24 cellular contexts compared by ENCODE assay signal in the genomic region with DNA sequence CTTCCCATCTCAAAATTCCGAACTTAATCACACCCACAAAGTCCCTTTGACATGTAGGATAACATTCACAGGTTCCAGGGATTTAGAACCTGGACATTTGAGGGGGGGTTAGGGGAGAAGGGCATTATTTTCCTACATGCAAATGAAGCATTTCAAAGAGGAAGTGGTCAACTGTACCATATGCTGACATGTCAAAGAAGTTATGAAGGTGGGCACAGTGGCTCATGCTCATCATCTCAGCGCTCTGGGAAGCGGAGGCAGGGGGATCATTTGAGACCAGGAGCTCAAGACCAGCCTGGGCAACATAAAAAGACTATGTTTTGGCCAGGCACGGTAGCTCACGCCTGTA. TPM values are rescaled to one million over a fixed set of nuclear protein-coding genes. Genes with fewer than 3 reads are reported as not detected.
DNase-seq lines count a peak whose midpoint lies in the region; ATAC-seq, FAIRE-seq and TF ChIP-seq lines count a peak whose summit lies in the region.
"Had no signal": no experiment of that assay in that cellular context is flagged by ENCODE, and none has a peak within 500 bp of the region (broad histone marks: within the 10 kb centered on the region; RNA-seq: fewer than 3 reads in every experiment).

No MANE protein-coding gene starts in this region.

- H2AFZ ChIP-seq in DND-41 (ENCODE audit: low read depth, low read length), result no peak overlapping the region

- H3K9ac ChIP-seq in DND-41 (ENCODE audit: low read depth, low read length), result no peak overlapping the region

- no peak overlapping the region for H3K27ac ChIP-seq in DND-41 (ENCODE audit: low read length)
- H3K27ac ChIP-seq: 22Rv1, Peyer's patch, SJSA1, upper lobe of left lung had no signal

- no peak overlapping the region for H3K4me3 ChIP-seq in DND-41 (ENCODE audit: low read depth in 1 of 2, low read length in 2 of 2)
- H3K4me3 ChIP-seq: left lung, SJSA1, upper lobe of left lung had no signal

- peaks cover 18% of the 10 kb centered on the region for H4K20me1 ChIP-seq in DND-41 (ENCODE audit: insufficient read depth, low read length)

- H3K27ac Mint-ChIP-seq in T-helper 2 cell treated with Interferon-gamma antibody and Interleukin-4, amounts not matched to agents 5 μg/mL and 100 μg/mL, for 36 hours, result peak overlapping the region; percentile 46
- H3K27ac Mint-ChIP-seq in central memory CD8-positive, alpha-beta T cell (ENCODE audit: low read depth), result peak overlapping the region; percentile 78
- H3K27ac Mint-ChIP-seq: dendritic cell treated with granulocyte-macrophage colony-stimulating factor and Interleukin-4, amounts not matched to agents 40 ng/mL and 50 ng/mL, for 4 days; T-helper 1 cell treated with Interleukin-12 subunit alpha and Interleukin-12 subunit beta and Interleukin-4 antibody, amounts not matched to agents 30 μg/mL and 1 μg/mL, for 36 hours had no signal

- H3K36me3 Mint-ChIP-seq in T-helper 2 cell treated with Interferon-gamma antibody and Interleukin-4, amounts not matched to agents 5 μg/mL and 100 μg/mL, for 36 hours (ENCODE audit: low read depth), result peaks cover 37% of the 10 kb centered on the region
- H3K36me3 Mint-ChIP-seq in central memory CD8-positive, alpha-beta T cell (ENCODE audit: insufficient read depth), result peaks cover 28% of the 10 kb centered on the region
- peaks cover 10% of the 10 kb centered on the region for H3K36me3 Mint-ChIP-seq in activated T-cell treated with anti-CD3 and anti-CD28 coated beads, Interleukin-2, amount 50 U/mL, for 4 hours (ENCODE audit: insufficient read depth)

- no peak for FAIRE-seq in GM19239 (lab: Jason Lieb, UNC)
- FAIRE-seq: small intestine had no signal

- no peak for TF ChIP-seq CTCF in DND-41 (IDR thresholded peaks at IDR 0.05; ENCODE audit: borderline replicate concordance, extremely low read depth, low read length, poor library complexity, severe bottlenecking)

- no peaks in the 10 kb centered on the region for H3K4me1 ChIP-seq in DND-41 (ENCODE audit: insufficient read depth, low read length)
- H3K4me1 ChIP-seq: SJSA1 had no signal

- H3K4me1 Mint-ChIP-seq in T-helper 2 cell treated with Interferon-gamma antibody and Interleukin-4, amounts not matched to agents 5 μg/mL and 100 μg/mL, for 36 hours (ENCODE audit: low read depth), result peaks cover 24% of the 10 kb centered on the region
- peaks cover 55% of the 10 kb centered on the region for H3K4me1 Mint-ChIP-seq in central memory CD8-positive, alpha-beta T cell
- peaks cover 24% of the 10 kb centered on the region for H3K4me1 Mint-ChIP-seq in activated T-cell treated with anti-CD3 and anti-CD28 coated beads, Interleukin-2, amount 50 U/mL, for 4 hours (ENCODE audit: low read depth)

- no peaks in the 10 kb centered on the region for H3K27me3 Mint-ChIP-seq in T-helper 2 cell treated with Interferon-gamma antibody and Interleukin-4, amounts not matched to agents 5 μg/mL and 100 μg/mL, for 36 hours (ENCODE audit: low read depth)
- H3K27me3 Mint-ChIP-seq in central memory CD8-positive, alpha-beta T cell, result no peaks in the 10 kb centered on the region
- H3K27me3 Mint-ChIP-seq in activated T-cell treated with anti-CD3 and anti-CD28 coated beads, Interleukin-2, amount 50 U/mL, for 4 hours (ENCODE audit: low read depth), result no peaks in the 10 kb centered on the region
- H3K27me3 Mint-ChIP-seq: dendritic cell treated with granulocyte-macrophage colony-stimulating factor and Interleukin-4, amounts not matched to agents 40 ng/mL and 50 ng/mL, for 4 days had no signal

- no peak overlapping the region for H3K4me3 Mint-ChIP-seq in T-helper 2 cell treated with Interferon-gamma antibody and Interleukin-4, amounts not matched to agents 5 μg/mL and 100 μg/mL, for 36 hours
- no peak overlapping the region for H3K4me3 Mint-ChIP-seq in central memory CD8-positive, alpha-beta T cell
- no peak overlapping the region for H3K4me3 Mint-ChIP-seq in activated T-cell treated with anti-CD3 and anti-CD28 coated beads, Interleukin-2, amount 50 U/mL, for 4 hours
- H3K4me3 Mint-ChIP-seq: dendritic cell treated with granulocyte-macrophage colony-stimulating factor and Interleukin-4, amounts not matched to agents 40 ng/mL and 50 ng/mL, for 4 days; T-helper 1 cell treated with Interleukin-12 subunit alpha and Interleukin-12 subunit beta and Interleukin-4 antibody, amounts not matched to agents 30 μg/mL and 1 μg/mL, for 36 hours had no signal

- H3K4me2 ChIP-seq in DND-41 (ENCODE audit: insufficient read depth, low read length), result no peak overlapping the region

- 0 out of 3 replicates have a peak, but pooled peaks have one; percentile 17 for ATAC-seq in DND-41 (ENCODE audit: insufficient read depth, low read depth)
- no peak for ATAC-seq in central memory CD8-positive, alpha-beta T cell (replicated peaks; ENCODE audit: extremely low read depth, poor library complexity, severe bottlenecking)
- no peak for ATAC-seq in activated T-cell treated with anti-CD3 and anti-CD28 coated beads, Interleukin-2, amount 50 U/mL, for 4 hours
- ATAC-seq: HCT116, left lung had no signal

- H3K36me3 ChIP-seq in DND-41 (ENCODE audit: insufficient read depth, low read length), result peaks cover 26% of the 10 kb centered on the region

- H3K9me3 ChIP-seq in DND-41 (ENCODE audit: insufficient read depth, low read length, severe bottlenecking), result no peaks in the 10 kb centered on the region
- H3K9me3 ChIP-seq: left lung, Peyer's patch, SJSA1, upper lobe of left lung had no signal

- H3K27me3 ChIP-seq in DND-41 (ENCODE audit: insufficient read depth, low read length, poor library complexity), result no peaks in the 10 kb centered on the region
- H3K27me3 ChIP-seq: left lung, Peyer's patch, SJSA1, upper lobe of left lung had no signal

- no peak for DNase-seq in T-helper 2 cell treated with Interferon-gamma antibody and Interleukin-4, amounts not matched to agents 5 μg/mL and 100 μg/mL, for 36 hours (ENCODE audit: low spot score)
- DNase-seq in T-helper 2 cell (no peak), DND-41 (no peak), NOMO-1 treated with dmso at 0.1 percent for 144 hours (lab: John Stamatoyannopoulos, UW; ENCODE audit: unreplicated experiment) (peak; percentile 9), NCI-H1105 treated with DMSO at 0.1 percent for 48 hours (lab: John Stamatoyannopoulos, UW) (no peak), GM19239 (ENCODE audit: insufficient read length, low spot score) (no peak)
- DNase-seq in central memory CD8-positive, alpha-beta T cell (ENCODE audit: low spot score in 2 of 2), result no peak
- DNase-seq in activated T-cell treated with anti-CD3 and anti-CD28 coated beads, Interleukin-2, amount 50 U/mL, for 4 hours, result no peak
- DNase-seq: activated effector memory CD4-positive, alpha-beta T cell treated with anti-CD3 and anti-CD28 coated beads, Interleukin-2, amount 50 U/mL, for 16 hours; amniotic stem cell; EL; head of caudate nucleus; left lung; NCI-H187 treated with DMSO at 0.1 percent for 48 hours; NCI-H774; Peyer's patch; small intestine; stimulated activated CD4-positive, alpha-beta T cell treated with anti-CD3 and anti-CD28 coated beads, Interleukin-2, amount 100 ng/mL, for 48 hours had no signal

- peaks cover 4% of the 10 kb centered on the region for H3K9me3 Mint-ChIP-seq in T-helper 2 cell treated with Interferon-gamma antibody and Interleukin-4, amounts not matched to agents 5 μg/mL and 100 μg/mL, for 36 hours
- H3K9me3 Mint-ChIP-seq in central memory CD8-positive, alpha-beta T cell, result no peaks in the 10 kb centered on the region
- H3K9me3 Mint-ChIP-seq in activated T-cell treated with anti-CD3 and anti-CD28 coated beads, Interleukin-2, amount 50 U/mL, for 4 hours, result no peaks in the 10 kb centered on the region
- H3K9me3 Mint-ChIP-seq: dendritic cell treated with granulocyte-macrophage colony-stimulating factor and Interleukin-4, amounts not matched to agents 40 ng/mL and 50 ng/mL, for 4 days had no signal

- H3K79me2 ChIP-seq in DND-41 (ENCODE audit: insufficient read depth, low read length), result peaks cover 7% of the 10 kb centered on the region; the same call in 1 of the 2 replicates

RNA-seq across cellular contexts. Expression of gene PTP4A2, which starts 35.7 kb away (rescaled TPM):
- total RNA-seq in activated T-cell treated with anti-CD3 and anti-CD28 coated beads, Interleukin-2, amount 50 U/mL, for 4 hours, result 100 to 1,000 TPM; 294 to 337 (median 297) TPM
